ENCODE assay signal across 8 cellular contexts in the genomic region with DNA sequence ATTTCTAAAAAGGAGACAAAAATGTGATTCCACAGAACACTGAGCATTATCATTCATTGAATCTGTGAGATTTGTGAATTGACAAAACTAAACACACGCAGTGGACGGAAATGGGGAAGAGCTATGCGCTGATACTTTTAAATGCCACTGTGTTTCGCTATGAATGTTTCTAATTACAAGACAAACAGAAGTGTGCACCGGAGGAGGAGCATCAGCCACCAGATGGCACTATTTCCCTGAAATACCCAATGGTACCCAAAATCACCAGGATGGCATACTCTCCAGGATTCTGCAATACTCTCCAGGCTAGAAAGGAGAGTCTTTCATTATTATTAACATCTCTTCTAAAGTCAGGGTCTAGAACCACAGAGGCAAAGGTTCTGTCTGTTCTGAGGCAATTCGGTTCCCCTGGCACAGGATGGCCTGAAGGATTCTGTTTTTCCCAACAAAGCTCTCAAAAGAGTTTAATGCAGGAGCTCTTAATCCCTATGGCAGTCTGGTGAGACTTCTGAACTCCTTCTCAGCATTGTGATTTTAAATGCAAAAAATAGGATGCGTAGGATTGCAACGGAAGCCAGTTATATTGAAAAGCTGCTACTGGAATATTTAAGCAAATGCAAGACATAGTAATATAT. TPM values are rescaled to one million over a fixed set of nuclear protein-coding genes. Genes with fewer than 3 reads are reported as not detected.
DNase-seq lines count a peak whose midpoint lies in the region; ATAC-seq, FAIRE-seq and TF ChIP-seq lines count a peak whose summit lies in the region.

No MANE protein-coding gene starts in this region.

- CTCF ChIA-PET in A549 (lab: Yijun Ruan, JAX): interaction anchor here (0.6 to 5.2 kb wide), 31 partner anchors 10 to 1744 kb away, joined by 3 to 63 read pairs (median 3); a partner anchor contains a TSS

- TF ChIP-seq POLR2A in A549 (IDR thresholded peaks at IDR 0.05; ENCODE audit: low read length) (no peak), spleen (IDR thresholded peaks at IDR 0.05) (no peak)

- H3K4me1 ChIP-seq in A549 (no peaks in the 10 kb centered on the region), spleen (peaks cover 0 to 8% (median 1%) of the 10 kb centered on the region in 6 donors)

- FAIRE-seq in A549 (lab: Jason Lieb, UNC): peak; percentile 98

- H3K27me3 ChIP-seq in spleen (replicated peaks in 1 of 7): peaks cover 0 to 17% (median 0%) of the 10 kb centered on the region in 7 donors

- TF ChIP-seq RAD21 in A549 (conservative IDR thresholded peaks at IDR 0.05 in 1 of 2, IDR thresholded peaks at IDR 0.05 in 1 of 2): peak; percentile 80 to 82

- H3K4me2 ChIP-seq in A549: peak overlapping the region; percentile 41

- peak; percentile 70 to 71 for DNase-seq in A549 (ENCODE audit: low read depth in 1 of 2, low spot score in 1 of 2)
- DNase-seq in NCI-H146 treated with DMSO at 0.1 percent for 48 hours (lab: John Stamatoyannopoulos, UW; ENCODE audit: unreplicated experiment): peak; percentile 74
- peak in 4 of 5 experiments; percentile 29 to 80 (median 33) for DNase-seq in T-helper 2 cell
- peak; percentile 86 for DNase-seq in astrocyte of the hippocampus (ENCODE audit: low read depth, low spot score)
- DNase-seq in iPS DF 4.7 (ENCODE audit: extremely low read depth, low spot score): peak; percentile 60
- no peak for DNase-seq in spleen

- H3K9me3 ChIP-seq in A549: no peaks in the 10 kb centered on the region
- no peaks in the 10 kb centered on the region for H3K9me3 ChIP-seq in spleen

- intact Hi-C loops in spleen (cut with DNase I; ENCODE audit: low total_unique reads): loop anchor here (5.0 kb wide), 1 partner anchor 325 kb away; no protein-coding TSS in a partner anchor

- H3K4me3 ChIP-seq in A549: no peak overlapping the region
- H3K4me3 ChIP-seq in spleen: no peak overlapping the region

- 2% methylated on average over 8 of the region's 8 CpGs for WGBS in A549 (ENCODE audit: missing lambda C conversion rate)
- 18 to 24% (median 23%) methylated on average over 8 of the region's 8 CpGs for WGBS in spleen, 5 donors

- no peak overlapping the region for H3K27ac ChIP-seq in A549
- H3K27ac ChIP-seq in spleen: no peak overlapping the region

- ATAC-seq in A549 (peak; percentile 91 to 95), GM18502 (IDR thresholded peaks at IDR 0.05; ENCODE audit: poor library complexity, unreplicated experiment) (peak; percentile 96), HG02884 (IDR thresholded peaks at IDR 0.05; ENCODE audit: unreplicated experiment) (peak; percentile 95)

- H3K36me3 ChIP-seq in spleen: no peaks in the 10 kb centered on the region

- POLR2A ChIA-PET in A549 (lab: Yijun Ruan, JAX): interaction anchor here (0.7 kb wide), 1 partner anchor 248 kb away, joined by 3 read pairs; no protein-coding TSS in a partner anchor

- peak; percentile 91 for TF ChIP-seq CTCF in A549 (IDR thresholded peaks at IDR 0.05)
- TF ChIP-seq CTCF in spleen (IDR thresholded peaks at IDR 0.05 in 8 of 11, conservative IDR thresholded peaks at IDR 0.05 in 3 of 11): peak; percentile 38 to 86 (median 76)

- TF ChIP-seq EP300 in A549 (IDR thresholded peaks at IDR 0.05): no peak

TF ChIP-seq in A549, 52 proteins besides CTCF, POLR2A, EP300 and RAD21:
- TF ChIP-seq SMC3 (IDR thresholded peaks at IDR 0.05) (peak; percentile 82), JUNB (IDR thresholded peaks at IDR 0.05) (no peak)
TF ChIP-seq in A549: peak in this region for 1.

RNA-seq across cellular contexts. Expression of a gene that starts 13.8 kb away (rescaled TPM):
- polyA plus RNA-seq in A549 (2011; rRNA removed): 62.2 and 94.8 TPM in 2 replicates
- 31.3 and 35.5 TPM in 2 replicates for polyA plus RNA-seq in A549 (2012; cell fraction: cytosol; rRNA removed)
- 24.8 and 38.6 TPM in 2 replicates for polyA plus RNA-seq in A549 (2012; cell fraction: nucleus; rRNA removed)
- 71.2 to 81.2 TPM (median 78.0 TPM) in 3 replicates for polyA plus RNA-seq in A549 (2017; fragmentation: RNase III; extraction: RNeasy Plus Mini Kit Qiagen cat#74134 plus additional on column Dnase treatment)
- polyA minus RNA-seq in A549 (2011; rRNA and poly(A)+ RNA removed): 42.9 and 56.2 TPM in 2 replicates
- total RNA-seq in spleen: 10 to 100 TPM; 21.9 to 58.5 (median 37.5) TPM
- polyA plus RNA-seq in spleen: 10 to 100 TPM; 20.9 to 48.4 (median 39.6) TPM
